ENCODE assay signal across 1 cellular context in genomic region chr5:96582343-96582742, GRCh38.
TF ChIP-seq lines count a peak whose summit lies in the region.

No MANE protein-coding gene starts in this region.

TF ChIP-seq in GM23338, 12 proteins besides CTCF, POLR2A, EP300 and RAD21 (continued from another document):
- TF ChIP-seq, protein P1, sequence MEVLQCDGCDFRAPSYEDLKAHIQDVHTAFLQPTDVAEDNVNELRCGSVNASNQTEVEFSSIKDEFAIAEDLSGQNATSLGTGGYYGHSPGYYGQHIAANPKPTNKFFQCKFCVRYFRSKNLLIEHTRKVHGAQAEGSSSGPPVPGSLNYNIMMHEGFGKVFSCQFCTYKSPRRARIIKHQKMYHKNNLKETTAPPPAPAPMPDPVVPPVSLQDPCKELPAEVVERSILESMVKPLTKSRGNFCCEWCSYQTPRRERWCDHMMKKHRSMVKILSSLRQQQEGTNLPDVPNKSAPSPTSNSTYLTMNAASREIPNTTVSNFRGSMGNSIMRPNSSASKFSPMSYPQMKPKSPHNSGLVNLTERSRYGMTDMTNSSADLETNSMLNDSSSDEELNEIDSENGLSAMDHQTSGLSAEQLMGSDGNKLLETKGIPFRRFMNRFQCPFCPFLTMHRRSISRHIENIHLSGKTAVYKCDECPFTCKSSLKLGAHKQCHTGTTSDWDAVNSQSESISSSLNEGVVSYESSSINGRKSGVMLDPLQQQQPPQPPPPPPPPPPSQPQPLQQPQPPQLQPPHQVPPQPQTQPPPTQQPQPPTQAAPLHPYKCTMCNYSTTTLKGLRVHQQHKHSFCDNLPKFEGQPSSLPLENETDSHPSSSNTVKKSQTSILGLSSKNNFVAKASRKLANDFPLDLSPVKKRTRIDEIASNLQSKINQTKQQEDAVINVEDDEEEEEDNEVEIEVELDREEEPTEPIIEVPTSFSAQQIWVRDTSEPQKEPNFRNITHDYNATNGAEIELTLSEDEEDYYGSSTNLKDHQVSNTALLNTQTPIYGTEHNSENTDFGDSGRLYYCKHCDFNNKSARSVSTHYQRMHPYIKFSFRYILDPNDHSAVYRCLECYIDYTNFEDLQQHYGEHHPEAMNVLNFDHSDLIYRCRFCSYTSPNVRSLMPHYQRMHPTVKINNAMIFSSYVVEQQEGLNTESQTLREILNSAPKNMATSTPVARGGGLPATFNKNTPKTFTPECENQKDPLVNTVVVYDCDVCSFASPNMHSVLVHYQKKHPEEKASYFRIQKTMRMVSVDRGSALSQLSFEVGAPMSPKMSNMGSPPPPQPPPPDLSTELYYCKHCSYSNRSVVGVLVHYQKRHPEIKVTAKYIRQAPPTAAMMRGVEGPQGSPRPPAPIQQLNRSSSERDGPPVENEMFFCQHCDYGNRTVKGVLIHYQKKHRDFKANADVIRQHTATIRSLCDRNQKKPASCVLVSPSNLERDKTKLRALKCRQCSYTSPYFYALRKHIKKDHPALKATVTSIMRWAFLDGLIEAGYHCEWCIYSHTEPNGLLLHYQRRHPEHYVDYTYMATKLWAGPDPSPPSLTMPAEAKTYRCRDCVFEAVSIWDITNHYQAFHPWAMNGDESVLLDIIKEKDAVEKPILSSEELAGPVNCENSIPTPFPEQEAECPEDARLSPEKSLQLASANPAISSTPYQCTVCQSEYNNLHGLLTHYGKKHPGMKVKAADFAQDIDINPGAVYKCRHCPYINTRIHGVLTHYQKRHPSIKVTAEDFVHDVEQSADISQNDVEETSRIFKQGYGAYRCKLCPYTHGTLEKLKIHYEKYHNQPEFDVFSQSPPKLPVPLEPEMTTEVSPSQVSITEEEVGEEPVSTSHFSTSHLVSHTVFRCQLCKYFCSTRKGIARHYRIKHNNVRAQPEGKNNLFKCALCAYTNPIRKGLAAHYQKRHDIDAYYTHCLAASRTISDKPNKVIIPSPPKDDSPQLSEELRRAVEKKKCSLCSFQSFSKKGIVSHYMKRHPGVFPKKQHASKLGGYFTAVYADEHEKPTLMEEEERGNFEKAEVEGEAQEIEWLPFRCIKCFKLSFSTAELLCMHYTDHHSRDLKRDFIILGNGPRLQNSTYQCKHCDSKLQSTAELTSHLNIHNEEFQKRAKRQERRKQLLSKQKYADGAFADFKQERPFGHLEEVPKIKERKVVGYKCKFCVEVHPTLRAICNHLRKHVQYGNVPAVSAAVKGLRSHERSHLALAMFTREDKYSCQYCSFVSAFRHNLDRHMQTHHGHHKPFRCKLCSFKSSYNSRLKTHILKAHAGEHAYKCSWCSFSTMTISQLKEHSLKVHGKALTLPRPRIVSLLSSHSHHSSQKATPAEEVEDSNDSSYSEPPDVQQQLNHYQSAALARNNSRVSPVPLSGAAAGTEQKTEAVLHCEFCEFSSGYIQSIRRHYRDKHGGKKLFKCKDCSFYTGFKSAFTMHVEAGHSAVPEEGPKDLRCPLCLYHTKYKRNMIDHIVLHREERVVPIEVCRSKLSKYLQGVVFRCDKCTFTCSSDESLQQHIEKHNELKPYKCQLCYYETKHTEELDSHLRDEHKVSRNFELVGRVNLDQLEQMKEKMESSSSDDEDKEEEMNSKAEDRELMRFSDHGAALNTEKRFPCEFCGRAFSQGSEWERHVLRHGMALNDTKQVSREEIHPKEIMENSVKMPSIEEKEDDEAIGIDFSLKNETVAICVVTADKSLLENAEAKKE (CRISPR knock-in tag; IDR thresholded peaks at IDR 0.05), result no peak
